Comparison of ENCODE assay signal across 21 cellular contexts in the genomic region with DNA sequence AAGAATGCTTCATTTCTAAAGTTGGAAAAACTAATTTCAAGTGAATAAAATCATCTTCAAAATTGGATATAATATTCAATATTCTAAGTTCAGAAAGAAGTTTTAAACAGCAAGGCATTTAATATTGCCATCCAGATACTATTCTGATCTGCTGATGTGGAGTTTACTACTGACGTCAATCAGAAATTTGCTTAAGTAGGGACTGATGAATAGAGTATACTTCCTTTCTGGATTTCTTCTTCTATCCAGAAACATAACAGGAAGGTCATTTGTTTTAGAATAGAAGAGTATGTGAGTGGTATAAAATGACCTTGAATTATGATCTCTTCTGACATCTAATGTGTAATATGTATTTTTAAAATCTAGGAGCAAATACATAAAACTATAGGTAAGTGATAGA.
"Had no signal": no experiment of that assay in that cellular context is flagged by ENCODE, and none has a peak within 500 bp of the region (broad histone marks: within the 10 kb centered on the region; RNA-seq: fewer than 3 reads in every experiment).

No MANE protein-coding gene starts in this region.

- ATAC-seq: left colon, mucosa of descending colon, natural killer cell, right lobe of liver had no signal

- H3K27ac Mint-ChIP-seq: natural killer cell, neural progenitor cell, progenitor cell of endocrine pancreas had no signal

- H3K27ac ChIP-seq: dorsolateral prefrontal cortex, hepatocyte, neural progenitor cell, ovary, right lobe of liver, skin epidermis, thoracic aorta, uterus had no signal

- H3K4me1 ChIP-seq: right lobe of liver, uterus had no signal

- H3K4me3 ChIP-seq: dorsolateral prefrontal cortex, hepatocyte, mucosa of descending colon, neural progenitor cell, ovary, right lobe of liver, skin epidermis, stomach, thoracic aorta, uterus had no signal

- DNase-seq: cortex of kidney; dorsolateral prefrontal cortex; effector CD8-positive, alpha-beta T cell; left colon; mucosa of descending colon; natural killer cell; nucleus accumbens; ovary; right lobe of liver; stimulated activated CD4-positive, alpha-beta T cell treated with anti-CD3 and anti-CD28 coated beads, Interleukin-12 subunit alpha, Interleukin-12 subunit beta, amount 100 ng/mL, for 4 hours; stimulated activated naive CD4-positive, alpha-beta T cell; stomach; substantia nigra; trophoblast cell; uterus had no signal

- H3K36me3 Mint-ChIP-seq: natural killer cell had no signal

- H3K4me1 Mint-ChIP-seq: central memory CD8-positive, alpha-beta T cell; natural killer cell had no signal

- H3K9me3 ChIP-seq: mucosa of descending colon, right lobe of liver, thoracic aorta, uterus had no signal

- H3K36me3 ChIP-seq: neural progenitor cell, ovary, right lobe of liver, stomach, thoracic aorta, uterus had no signal

- H3K4me3 Mint-ChIP-seq: central memory CD8-positive, alpha-beta T cell; natural killer cell; neural progenitor cell had no signal

- H3K27me3 Mint-ChIP-seq: central memory CD8-positive, alpha-beta T cell; progenitor cell of endocrine pancreas had no signal

- H3K27me3 ChIP-seq: hepatocyte, neural progenitor cell, ovary, right lobe of liver, stomach, uterus had no signal
